ENCODE assay signal across 9 cellular contexts in genomic region chr20:56778765-56779195, GRCh38.
DNase-seq lines count a peak whose midpoint lies in the region; ATAC-seq and TF ChIP-seq lines count a peak whose summit lies in the region.
"Had no signal": no experiment of that assay in that cellular context is flagged by ENCODE, and none has a peak within 500 bp of the region (broad histone marks: within the 10 kb centered on the region; RNA-seq: fewer than 3 reads in every experiment).

No MANE protein-coding gene starts in this region.

- intact Hi-C loops in activated CD4-positive, alpha-beta T cell treated with anti-CD3 and anti-CD28 coated beads, Interleukin-2, amount 10 ng/mL, durations not matched to agents 24 days and 14 days (cut with micrococcal nuclease), result no loop called here
- intact Hi-C loops in left ventricle myocardium inferior (cut with micrococcal nuclease), result no loop called here
- intact Hi-C loops in testis (cut with DNase I; ENCODE audit: low total_unique reads), result no loop called here
- intact Hi-C loops in CD4-positive, alpha-beta memory T cell (cut with micrococcal nuclease), result no loop called here

- H3K4me3 Mint-ChIP-seq in activated CD4-positive, alpha-beta T cell treated with anti-CD3 and anti-CD28 coated beads, Interleukin-2, amount 10 ng/mL, durations not matched to agents 24 days and 14 days, result no peak overlapping the region
- H3K4me3 Mint-ChIP-seq in CD4-positive, alpha-beta memory T cell, result no peak overlapping the region

- no peak for TF ChIP-seq POLR2A in testis (IDR thresholded peaks at IDR 0.05)

- H3K27ac Mint-ChIP-seq in activated CD4-positive, alpha-beta T cell treated with anti-CD3 and anti-CD28 coated beads, Interleukin-2, amount 10 ng/mL, durations not matched to agents 24 days and 14 days, result no peak overlapping the region
- H3K27ac Mint-ChIP-seq in CD4-positive, alpha-beta memory T cell, result no peak overlapping the region

- H3K36me3 Mint-ChIP-seq in activated CD4-positive, alpha-beta T cell treated with anti-CD3 and anti-CD28 coated beads, Interleukin-2, amount 10 ng/mL, durations not matched to agents 24 days and 14 days (ENCODE audit: low read depth), result no peaks in the 10 kb centered on the region
- H3K36me3 Mint-ChIP-seq in CD4-positive, alpha-beta memory T cell, result no peaks in the 10 kb centered on the region

- CTCF ChIA-PET in CD4-positive, alpha-beta memory T cell (lab: Charles Lee; ENCODE audit: partially characterized antibody), result no interaction called here

- WGBS in testis, 2 donors, result 24 to 54% methylated on average over 8 of the region's 8 CpGs

- peaks cover 4% of the 10 kb centered on the region for H3K4me1 Mint-ChIP-seq in activated CD4-positive, alpha-beta T cell treated with anti-CD3 and anti-CD28 coated beads, Interleukin-2, amount 10 ng/mL, durations not matched to agents 24 days and 14 days
- H3K4me1 Mint-ChIP-seq in CD4-positive, alpha-beta memory T cell, result no peaks in the 10 kb centered on the region

- TF ChIP-seq CTCF in left ventricle myocardium inferior (IDR thresholded peaks at IDR 0.05; ENCODE audit: borderline replicate concordance) (no peak), testis (IDR thresholded peaks at IDR 0.05) (no peak)

- no peak overlapping the region for H3K4me3 ChIP-seq in left ventricle myocardium inferior
- H3K4me3 ChIP-seq in testis, result no peak overlapping the region
- no peak overlapping the region for H3K4me3 ChIP-seq in CD4-positive, alpha-beta memory T cell (ENCODE audit: low read length in 2 of 2)

- H3K9me3 ChIP-seq in left ventricle myocardium inferior (replicated peaks), result no peaks in the 10 kb centered on the region
- no peaks in the 10 kb centered on the region for H3K9me3 ChIP-seq in testis
- H3K9me3 ChIP-seq in CD4-positive, alpha-beta memory T cell (ENCODE audit: control insufficient read depth in 1 of 2, low read length in 2 of 2), result no peaks in the 10 kb centered on the region

- H3K9me3 Mint-ChIP-seq in activated CD4-positive, alpha-beta T cell treated with anti-CD3 and anti-CD28 coated beads, Interleukin-2, amount 10 ng/mL, durations not matched to agents 24 days and 14 days, result no peaks in the 10 kb centered on the region
- no peaks in the 10 kb centered on the region for H3K9me3 Mint-ChIP-seq in CD4-positive, alpha-beta memory T cell

- H3K4me1 ChIP-seq in left ventricle myocardium inferior, result peaks cover 6% of the 10 kb centered on the region
- peaks cover 3% of the 10 kb centered on the region for H3K4me1 ChIP-seq in testis
- no peaks in the 10 kb centered on the region for H3K4me1 ChIP-seq in CD4-positive, alpha-beta memory T cell (ENCODE audit: insufficient read depth, low read length)

- peaks cover 92% of the 10 kb centered on the region for H3K27me3 ChIP-seq in left ventricle myocardium inferior (ENCODE audit: low read depth)
- H3K27me3 ChIP-seq in testis, result no peaks in the 10 kb centered on the region
- no peaks in the 10 kb centered on the region for H3K27me3 ChIP-seq in CD4-positive, alpha-beta memory T cell (ENCODE audit: insufficient read depth, low read length)

- POLR2A ChIA-PET in CD4-positive, alpha-beta memory T cell (lab: Charles Lee; ENCODE audit: partially characterized antibody), result no interaction called here

- H3K27me3 Mint-ChIP-seq in activated CD4-positive, alpha-beta T cell treated with anti-CD3 and anti-CD28 coated beads, Interleukin-2, amount 10 ng/mL, durations not matched to agents 24 days and 14 days, result no peaks in the 10 kb centered on the region
- H3K27me3 Mint-ChIP-seq in CD4-positive, alpha-beta memory T cell, result peaks cover 9 to 17% of the 10 kb centered on the region in 2 donors

- DNase-seq in activated CD4-positive, alpha-beta T cell treated with anti-CD3 and anti-CD28 coated beads, Interleukin-2, amount 10 ng/mL, durations not matched to agents 24 days and 14 days, result peak; percentile 71
- no peak for DNase-seq in activated CD4-positive, alpha-beta T cell treated with anti-CD3 and anti-CD28 coated beads for 48 hours
- DNase-seq in amniotic epithelial cell (ENCODE audit: low read depth) (peak; percentile 39), left ventricle myocardium inferior (peak; percentile 28), testis (peak; percentile 65), NCI-H2081 (lab: John Stamatoyannopoulos, UW) (no peak)
- DNase-seq in CD4-positive, alpha-beta memory T cell, result no peak
- DNase-seq: nucleus accumbens had no signal

- no peak overlapping the region for H3K27ac ChIP-seq in left ventricle myocardium inferior (replicated peaks)
- H3K27ac ChIP-seq in testis, result no peak overlapping the region
- H3K27ac ChIP-seq in CD4-positive, alpha-beta memory T cell (ENCODE audit: low read depth, low read length), result no peak overlapping the region

- no peak for ATAC-seq in GM19328 (IDR thresholded peaks at IDR 0.05; ENCODE audit: unreplicated experiment)

- H3K36me3 ChIP-seq in left ventricle myocardium inferior, result no peaks in the 10 kb centered on the region
- H3K36me3 ChIP-seq in testis (ENCODE audit: low read depth, missing control alignments), result no peaks in the 10 kb centered on the region
- H3K36me3 ChIP-seq in CD4-positive, alpha-beta memory T cell (ENCODE audit: insufficient read depth, low read length), result no peaks in the 10 kb centered on the region

Comparison
In these comparisons a context has a peak if more than half of its experiments do, and no peak if none do; other contexts are left out.
1. DNase-seq: peak in activated CD4-positive, alpha-beta T cell treated with anti-CD3 and anti-CD28 coated beads, Interleukin-2, amount 10 ng/mL, durations not matched to agents 24 days and 14 days (single experiment), amniotic epithelial cell (single experiment), left ventricle myocardium inferior (single experiment) and testis (single experiment); none in activated CD4-positive, alpha-beta T cell treated with anti-CD3 and anti-CD28 coated beads for 48 hours (single experiment), NCI-H2081 (0 of 2) and CD4-positive, alpha-beta memory T cell (0 of 5).